12 cellular contexts compared by ENCODE assay signal in genomic region chrX:9745417-9746115, GRCh38. TPM values are rescaled to one million over a fixed set of nuclear protein-coding genes. Genes with fewer than 3 reads are reported as not detected.
DNase-seq lines count a peak whose midpoint lies in the region; ATAC-seq and TF ChIP-seq lines count a peak whose summit lies in the region.
"Had no signal": no experiment of that assay in that cellular context is flagged by ENCODE, and none has a peak within 500 bp of the region (broad histone marks: within the 10 kb centered on the region; RNA-seq: fewer than 3 reads in every experiment).

No MANE protein-coding gene starts in this region.

- no peaks in the 10 kb centered on the region for H3K36me3 ChIP-seq in Karpas-422 (ENCODE audit: insufficient read depth, low read length)
- H3K36me3 ChIP-seq in liver (ENCODE audit: control insufficient read depth in 4 of 4, insufficient read depth in 3 of 4, low read depth in 1 of 4, low read length in 3 of 4): no peaks in the 10 kb centered on the region
- H3K36me3 ChIP-seq in sigmoid colon: no peaks in the 10 kb centered on the region

- ATAC-seq in GM19463 (IDR thresholded peaks at IDR 0.05; ENCODE audit: unreplicated experiment): no peak

- H4K20me1 ChIP-seq in Karpas-422 (ENCODE audit: insufficient read depth, low read depth, low read length): no peaks in the 10 kb centered on the region

- peak; percentile 21 for DNase-seq in CD1c-positive myeloid dendritic cell (ENCODE audit: extremely low spot score)
- DNase-seq in Karpas-422: no peak
- DNase-seq in amniotic epithelial cell (ENCODE audit: low read depth): peak; percentile 65
- no peak for DNase-seq in sigmoid colon
- DNase-seq in AML-193 (lab: John Stamatoyannopoulos, UW): no peak
- no peak for DNase-seq in NCI-H345 (lab: John Stamatoyannopoulos, UW)
- DNase-seq: amniotic stem cell, head of caudate nucleus, NCI-H146 had no signal

- TF ChIP-seq RAD21 in liver (IDR thresholded peaks at IDR 0.05): no peak

- H3K27me3 ChIP-seq in Karpas-422 (ENCODE audit: low read length) (no peaks in the 10 kb centered on the region), liver (ENCODE audit: control insufficient read depth in 4 of 4, insufficient read depth in 4 of 4, low read length in 3 of 4) (no peaks in the 10 kb centered on the region), sigmoid colon (no peaks in the 10 kb centered on the region)

- no peaks in the 10 kb centered on the region; the same call in 1 of the 2 replicates for H3K9me3 ChIP-seq in Karpas-422 (ENCODE audit: low read length)
- no peaks in the 10 kb centered on the region for H3K9me3 ChIP-seq in liver (ENCODE audit: control insufficient read depth in 4 of 4, low read length in 3 of 4)
- H3K9me3 ChIP-seq in sigmoid colon: peaks cover 0 to 2% (median 0%) of the 10 kb centered on the region in 4 donors

- H3K4me1 ChIP-seq in Karpas-422 (ENCODE audit: low read length) (peaks cover 12% of the 10 kb centered on the region), liver (ENCODE audit: control insufficient read depth in 4 of 4, insufficient read depth in 4 of 4, low read length in 3 of 4) (no peaks in the 10 kb centered on the region), sigmoid colon (no peaks in the 10 kb centered on the region)

- TF ChIP-seq CTCF in liver (IDR thresholded peaks at IDR 0.05; ENCODE audit: low read depth, low read length, missing input control): no peak
- TF ChIP-seq CTCF in sigmoid colon (IDR thresholded peaks at IDR 0.05): no peak

- TF ChIP-seq POLR2A in sigmoid colon (IDR thresholded peaks at IDR 0.05): no peak

- intact Hi-C loops in sigmoid colon (cut with DNase I): no loop called here

- no peak for TF ChIP-seq EP300 in sigmoid colon (IDR thresholded peaks at IDR 0.05)

- H3K4me3 ChIP-seq in Karpas-422 (ENCODE audit: low read length): no peak overlapping the region
- H3K4me3 ChIP-seq in liver (ENCODE audit: low read depth in 1 of 3, low read length in 3 of 3): no peak overlapping the region
- no peak overlapping the region for H3K4me3 ChIP-seq in sigmoid colon
- H3K4me3 ChIP-seq: skin epidermis had no signal

- WGBS in liver: 72% methylated on average over 11 of the region's 11 CpGs
- 60 to 91% methylated on average over 11 of the region's 11 CpGs for WGBS in sigmoid colon, 2 donors

- no peaks in the 10 kb centered on the region for H3K79me2 ChIP-seq in Karpas-422 (ENCODE audit: low read length)

- no peaks in the 10 kb centered on the region for H3K9me2 ChIP-seq in Karpas-422 (replicated peaks; ENCODE audit: insufficient read depth, low read length)

- no peak overlapping the region for H3K4me2 ChIP-seq in Karpas-422 (ENCODE audit: low read depth, low read length, poor library complexity, severe bottlenecking)

- peak overlapping the region; percentile 14; the same call in 1 of the 2 replicates for H2AFZ ChIP-seq in Karpas-422 (ENCODE audit: low read length)

- H3K9ac ChIP-seq in Karpas-422 (ENCODE audit: low read length) (no peak overlapping the region), liver (ENCODE audit: low read depth in 1 of 2, low read length in 2 of 2) (no peak overlapping the region)

- no peak overlapping the region for H3K27ac ChIP-seq in Karpas-422 (ENCODE audit: low read length)
- H3K27ac ChIP-seq in liver (ENCODE audit: low read depth in 1 of 2, low read length in 2 of 2): peak overlapping the region in 1 of 2 donors; percentile 50
- no peak overlapping the region for H3K27ac ChIP-seq in sigmoid colon

TF ChIP-seq in liver, 16 proteins besides CTCF, POLR2A, EP300 and RAD21:
- peak; percentile 35 for TF ChIP-seq NR2F2 (IDR thresholded peaks at IDR 0.05)
- no peak for TF ChIP-seq ZBTB33 (IDR thresholded peaks at IDR 0.05)
- TF ChIP-seq TAF1 (conservative IDR thresholded peaks at IDR 0.05): no peak
- peak; percentile 18 for TF ChIP-seq SP1 (IDR thresholded peaks at IDR 0.05)
- TF ChIP-seq, protein P1, sequence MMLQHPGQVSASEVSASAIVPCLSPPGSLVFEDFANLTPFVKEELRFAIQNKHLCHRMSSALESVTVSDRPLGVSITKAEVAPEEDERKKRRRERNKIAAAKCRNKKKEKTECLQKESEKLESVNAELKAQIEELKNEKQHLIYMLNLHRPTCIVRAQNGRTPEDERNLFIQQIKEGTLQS (IDR thresholded peaks at IDR 0.05): no peak
TF ChIP-seq in liver: peak in this region for 2.

RNA-seq across cellular contexts. Expression of gene GPR143, which starts 20.1 kb away (rescaled TPM):
- total RNA-seq in Karpas-422 (2014; rRNA removed; shearing (Covaris generic); ENCODE audit: low replicate concordance): not detected in 2 replicates
- total RNA-seq in liver (1 to 10 TPM in 1 of 2 donors, under 1 TPM in 1; 0.33 to 1.4 TPM), sigmoid colon (not detected)
- polyA plus RNA-seq in liver (under 1 TPM; 0.46 to 0.50 TPM), sigmoid colon (under 1 TPM in 1 of 3 donors, not detected in 2; 0.70 TPM)

RNA-seq across cellular contexts. Expression of gene SHROOM2, which starts 40.7 kb away (rescaled TPM):
- 0.11 and 0.15 TPM in 2 replicates for total RNA-seq in Karpas-422 (2014; rRNA removed; shearing (Covaris generic); ENCODE audit: low replicate concordance)
- total RNA-seq in liver (1 to 10 TPM; 3.9 to 5.4 TPM), sigmoid colon (1 to 10 TPM in 3 of 4 donors, under 1 TPM in 1; 0.71 to 3.0 (median 1.9) TPM)
- polyA plus RNA-seq in liver (1 to 10 TPM; 1.1 to 3.4 TPM), sigmoid colon (1 to 10 TPM; 1.4 to 2.1 (median 1.8) TPM)

Comparison
In these comparisons a context has a peak if more than half of its experiments do, and no peak if none do; other contexts are left out.
1. DNase-seq: peak in CD1c-positive myeloid dendritic cell (single experiment) and amniotic epithelial cell (single experiment); none in Karpas-422 (single experiment), sigmoid colon (single experiment), AML-193 (0 of 2) and NCI-H345 (single experiment).